In the genomic region with DNA sequence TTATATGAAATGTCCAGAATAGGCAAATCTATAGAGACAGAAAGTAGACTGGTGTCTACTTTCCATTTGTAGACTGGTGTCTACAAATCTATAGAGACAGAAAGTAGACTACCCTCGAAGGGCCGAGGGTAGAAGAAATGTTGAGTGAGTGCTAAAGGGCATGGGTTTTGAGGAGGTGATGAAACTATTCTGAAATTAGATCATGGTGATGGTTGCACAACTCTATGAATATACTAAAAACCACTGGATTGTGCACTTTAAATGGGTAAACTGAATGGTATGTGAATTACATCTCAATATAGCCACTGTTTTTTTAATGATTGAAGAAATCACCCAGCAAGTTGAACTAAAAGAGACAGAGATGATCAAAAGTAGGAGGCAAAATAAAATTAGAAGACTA, we compare ENCODE assay signal across 15 cellular contexts. TPM values are rescaled to one million over a fixed set of nuclear protein-coding genes. Genes with fewer than 3 reads are reported as not detected.
DNase-seq lines count a peak whose midpoint lies in the region; ATAC-seq and TF ChIP-seq lines count a peak whose summit lies in the region.
"Had no signal": no experiment of that assay in that cellular context is flagged by ENCODE, and none has a peak within 500 bp of the region (broad histone marks: within the 10 kb centered on the region; RNA-seq: fewer than 3 reads in every experiment).

No MANE protein-coding gene starts in this region.

- ATAC-seq in left lobe of liver = peak; percentile 52
- no peak for ATAC-seq in HG03196 (IDR thresholded peaks at IDR 0.05; ENCODE audit: unreplicated experiment)
- ATAC-seq: activated naive CD4-positive, alpha-beta T cell treated with anti-CD3 and anti-CD28 coated beads, Interleukin-2, amount 50 U/mL, for 72 hours; GM12878 had no signal

- H3K27ac ChIP-seq in ovary = no peak overlapping the region

- intact Hi-C loops in ovary (cut with DNase I) = no loop called here

- in situ Hi-C loops in astrocyte of the spinal cord (cut with HindIII; ENCODE audit: low sequenced_read_pairs) = no loop called here

- 86 to 88% (median 86%) methylated on average over 2 of the region's 2 CpGs for WGBS in ovary, 3 donors

- no peak for TF ChIP-seq POLR2A in ovary (IDR thresholded peaks at IDR 0.05)

- H3K4me3 ChIP-seq in astrocyte of the spinal cord (ENCODE audit: low read depth, low read length) (no peak overlapping the region), ovary (no peak overlapping the region)
- H3K4me3 ChIP-seq: GM12878, MG63 had no signal

- no peaks in the 10 kb centered on the region for H3K36me3 ChIP-seq in ovary

- TF ChIP-seq CTCF in astrocyte of the spinal cord (IDR thresholded peaks at IDR 0.05; ENCODE audit: low read depth, low read length) (no peak), ovary (IDR thresholded peaks at IDR 0.05) (no peak)

- TF ChIP-seq EP300 in ovary (IDR thresholded peaks at IDR 0.05) = no peak

- H3K9me3 ChIP-seq in ovary = no peaks in the 10 kb centered on the region
- H3K9me3 ChIP-seq: MG63 had no signal

- DNase-seq in EH (ENCODE audit: low read depth) (peak; percentile 87), MV-4-11 (lab: John Stamatoyannopoulos, UW) (peak; percentile 82), astrocyte of the spinal cord (ENCODE audit: low read depth, low spot score) (peak; percentile 80), left lobe of liver (ENCODE audit: low spot score) (no peak), GM19238 (ENCODE audit: insufficient read length, low spot score) (no peak), CD1c-positive myeloid dendritic cell (ENCODE audit: extremely low spot score) (no peak), ovary (no peak)
- DNase-seq: Calu3; effector CD8-positive, alpha-beta T cell; MG63; NCI-H446 treated with DMSO at 0.1 percent for 48 hours; stimulated activated CD4-positive, alpha-beta T cell treated with anti-CD3 and anti-CD28 coated beads, Interleukin-12 subunit alpha, Interleukin-12 subunit beta, amount 100 ng/mL, for 4 hours had no signal

- no peaks in the 10 kb centered on the region for H3K27me3 ChIP-seq in ovary
- H3K27me3 ChIP-seq: MG63 had no signal

- no peaks in the 10 kb centered on the region for H3K4me1 ChIP-seq in ovary (ENCODE audit: insufficient read depth)

RNA-seq across cellular contexts. Expression of a gene that starts 27.9 kb away (rescaled TPM):
- total RNA-seq in left lobe of liver (5.8 TPM), ovary (10 to 100 TPM; 29.7 to 72.1 (median 51.8) TPM)
- 10 to 100 TPM; 14.5 to 33.4 TPM for polyA plus RNA-seq in ovary

RNA-seq across cellular contexts. Expression of a gene that starts 52.3 kb away (rescaled TPM):
- total RNA-seq in left lobe of liver (0.23 TPM), ovary (10 to 100 TPM in 6 of 7 donors, 1 to 10 TPM in 1; 4.6 to 35.1 (median 20.1) TPM)
- polyA plus RNA-seq in ovary = 10 to 100 TPM in 1 of 2 donors, 1 to 10 TPM in 1; 4.0 to 26.0 TPM

Comparison
In these comparisons a context has a peak if more than half of its experiments do, and no peak if none do; other contexts are left out.
1. DNase-seq: peak in EH (single experiment), MV-4-11 (single experiment) and astrocyte of the spinal cord (single experiment); none in left lobe of liver (single experiment), GM19238 (single experiment), CD1c-positive myeloid dendritic cell (single experiment) and ovary (0 of 5).